Comparison of ENCODE assay signal across 8 cellular contexts in the genomic region with DNA sequence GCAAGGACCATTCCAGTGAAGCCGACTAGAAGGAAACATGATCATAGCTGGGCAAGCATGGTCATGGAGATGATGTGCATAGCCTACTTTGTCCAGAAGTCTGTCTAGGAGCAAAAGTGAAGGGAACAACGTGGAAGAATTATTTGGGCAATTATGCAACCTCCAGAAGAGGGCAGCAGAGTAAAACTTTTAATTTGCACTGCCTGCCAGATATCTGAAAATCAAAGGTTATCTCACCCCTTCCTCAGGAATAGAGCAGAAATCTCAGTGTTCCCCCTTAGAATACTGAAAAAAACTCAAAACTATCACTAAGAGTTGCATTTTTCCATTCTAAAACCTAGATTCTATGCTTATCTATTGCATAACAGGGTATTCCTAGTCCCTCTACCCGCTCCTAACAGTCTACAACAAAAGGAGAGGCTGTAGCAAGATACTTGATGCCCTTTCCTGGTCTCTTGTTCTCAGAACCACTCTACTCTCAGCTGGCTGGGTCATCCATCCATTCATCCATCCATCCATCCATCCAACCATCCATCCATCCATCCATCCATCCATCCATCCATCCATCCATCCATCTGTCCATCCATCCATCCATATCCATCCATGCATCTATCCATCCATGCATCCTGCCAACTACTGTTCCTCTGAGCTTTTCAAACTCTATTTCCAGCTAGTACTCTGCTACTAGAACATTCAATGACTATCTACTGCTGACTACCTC. TPM values are rescaled to one million over a fixed set of nuclear protein-coding genes. Genes with fewer than 3 reads are reported as not detected.
DNase-seq lines count a peak whose midpoint lies in the region; ATAC-seq, FAIRE-seq and TF ChIP-seq lines count a peak whose summit lies in the region.

No MANE protein-coding gene starts in this region.

- ATAC-seq in Right ventricle myocardium inferior, result peak; percentile 46
- no peak for ATAC-seq in GM18520 (IDR thresholded peaks at IDR 0.05; ENCODE audit: unreplicated experiment)
- ATAC-seq in GM21447 (IDR thresholded peaks at IDR 0.05; ENCODE audit: unreplicated experiment), result no peak

- no peak overlapping the region for H3K27ac ChIP-seq in coronary artery

- in situ Hi-C loops in SK-MEL-5 (cut with HindIII; ENCODE audit: low pct_unique_long_range_greater_than_20kb, low sequenced_read_pairs), result no loop called here

- no peak for FAIRE-seq in HTR-8/SVneo (lab: Jason Lieb, UNC)

- DNase-seq in Right ventricle myocardium inferior (ENCODE audit: missing footprints) (no peak), cardiac septum (ENCODE audit: low spot score) (no peak), HTR-8/SVneo (ENCODE audit: insufficient read length, low spot score) (peak; percentile 45), SK-MEL-5 (ENCODE audit: low read depth, low spot score) (peak; percentile 77), coronary artery (ENCODE audit: low spot score) (no peak), lung microvascular endothelial cell (ENCODE audit: low read depth in 2 of 2) (peak; percentile 43 to 63)

- intact Hi-C loops in Right ventricle myocardium inferior (cut with DNase I) (loop anchor here (2.0 to 5.0 kb wide), 4 partner anchors 182 to 376 kb away; no protein-coding TSS in a partner anchor), cardiac septum (cut with DNase I) (loop anchor here (1.0 to 10.0 kb wide), 3 partner anchors 237 to 1564 kb away; a partner anchor contains a TSS)

- no peak overlapping the region for H3K4me3 ChIP-seq in coronary artery

- TF ChIP-seq CTCF in coronary artery (IDR thresholded peaks at IDR 0.05), result peak; percentile 26

RNA-seq across cellular contexts. Expression of a gene that starts 8.4 kb away (rescaled TPM):
- total RNA-seq in Right ventricle myocardium inferior, result 15.9 TPM
- total RNA-seq in cardiac septum, result 14.2 TPM
- total RNA-seq in SK-MEL-5 (2014; rRNA removed; shearing (Covaris generic)), result 28.7 and 45.4 TPM in 2 replicates
- 18.9 and 32.3 TPM in 2 replicates for polyA plus RNA-seq in SK-MEL-5 (2015; cell fraction: cytosol; rRNA removed)
- polyA plus RNA-seq in SK-MEL-5 (2015; cell fraction: nucleus; rRNA removed), result 16.0 and 18.9 TPM in 2 replicates
- 11.6 and 14.5 TPM in 2 replicates for total RNA-seq in lung microvascular endothelial cell

RNA-seq across cellular contexts. Expression of a gene that starts 50.9 kb away (rescaled TPM):
- total RNA-seq in Right ventricle myocardium inferior (12.0 TPM), cardiac septum (14.8 TPM), lung microvascular endothelial cell (9.4 and 12.7 TPM in 2 replicates)
- 33.7 and 36.3 TPM in 2 replicates for total RNA-seq in SK-MEL-5 (2014; rRNA removed; shearing (Covaris generic))
- polyA plus RNA-seq in SK-MEL-5 (2015; cell fraction: cytosol; rRNA removed), result 18.5 and 34.0 TPM in 2 replicates
- polyA plus RNA-seq in SK-MEL-5 (2015; cell fraction: nucleus; rRNA removed), result 63.4 and 69.8 TPM in 2 replicates

Comparison
In these comparisons a context has a peak if more than half of its experiments do, and no peak if none do; other contexts are left out.
1. DNase-seq: peak in HTR-8/SVneo (single experiment), SK-MEL-5 (single experiment) and lung microvascular endothelial cell (2 of 2); none in Right ventricle myocardium inferior (single experiment), cardiac septum (single experiment) and coronary artery (single experiment).